9 cellular contexts compared by ENCODE assay signal in genomic region chr10:83848696-83849095, GRCh38.
"Had no signal": no experiment of that assay in that cellular context is flagged by ENCODE, and none has a peak within 500 bp of the region (broad histone marks: within the 10 kb centered on the region; RNA-seq: fewer than 3 reads in every experiment).

No MANE protein-coding gene starts in this region.

- H3K27ac ChIP-seq: GM23248, HL-60 had no signal

- H2AFZ ChIP-seq: GM23248 had no signal

- H3K4me3 Mint-ChIP-seq: HFFc6, IgD-negative memory B cell had no signal

- DNase-seq: GM23248, GOT3, H7, HFFc6 had no signal

- H3K4me1 Mint-ChIP-seq: IgD-negative memory B cell had no signal

- H3K27ac Mint-ChIP-seq: HFFc6, IgD-negative memory B cell had no signal

- H3K9me3 ChIP-seq: HAP-1 had no signal

- H3K27me3 Mint-ChIP-seq: IgD-negative memory B cell had no signal

- ATAC-seq: HCT116, HepG2 had no signal

- H3K9ac ChIP-seq: GM23248 had no signal

- H3K36me3 ChIP-seq: HAP-1 had no signal

- H3K4me3 ChIP-seq: GM23248, HAP-1 had no signal
